23 cellular contexts compared by ENCODE assay signal in the genomic region with DNA sequence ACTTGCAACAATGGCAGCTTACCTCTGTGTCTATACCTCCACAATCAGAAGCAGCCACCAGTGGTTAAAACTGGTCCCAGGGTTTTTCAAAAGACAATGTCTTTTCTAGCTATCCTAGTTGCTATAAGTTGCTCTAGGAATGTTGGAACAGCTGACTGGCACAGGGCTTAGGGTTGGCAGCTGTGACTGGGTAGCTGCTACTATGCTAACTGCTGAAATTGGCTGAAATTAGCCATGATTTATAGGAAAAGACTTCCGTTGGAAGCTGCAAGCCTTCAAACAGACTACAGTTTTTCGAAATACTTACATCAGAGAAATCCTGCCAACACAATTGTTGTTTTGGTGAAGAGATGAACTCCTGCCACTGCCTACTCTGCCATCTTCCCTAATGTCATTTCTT.
"Had no signal": no experiment of that assay in that cellular context is flagged by ENCODE, and none has a peak within 500 bp of the region (broad histone marks: within the 10 kb centered on the region; RNA-seq: fewer than 3 reads in every experiment).

No MANE protein-coding gene starts in this region.

- H3K4me1 ChIP-seq: ascending aorta, body of pancreas had no signal

- H3K36me3 ChIP-seq: ascending aorta had no signal

- H3K9ac ChIP-seq: KMS-11 had no signal

- H3K27me3 ChIP-seq: ascending aorta, body of pancreas had no signal

- ATAC-seq: activated CD8-positive, alpha-beta T cell treated with anti-CD3 and anti-CD28 coated beads for 36 hours; activated T-cell treated with anti-CD3 and anti-CD28 coated beads, Interleukin-2, amount 50 U/mL, for 72 hours; body of pancreas; PC-3; T-helper 17 cell had no signal

- DNase-seq: activated B cell treated with CpG ODN at 0.5 μM for 24 hours; activated CD4-positive, alpha-beta T cell treated with anti-CD3 and anti-CD28 coated beads for 1 hour; activated CD4-positive, alpha-beta T cell treated with anti-CD3 and anti-CD28 coated beads, Interleukin-2, amount 10 ng/mL, durations not matched to agents 24 days and 14 days; activated CD8-positive, alpha-beta memory T cell treated with anti-CD3 and anti-CD28 coated beads, Interleukin-2, amount 50 U/mL, for 4 hours; activated CD8-positive, alpha-beta T cell treated with anti-CD3 and anti-CD28 coated beads for 36 hours; activated naive CD4-positive, alpha-beta T cell; activated T-cell treated with anti-CD3 and anti-CD28 coated beads, Interleukin-2, amount 50 U/mL, for 72 hours; amniotic stem cell; body of pancreas; central memory CD4-positive, alpha-beta T cell; NCI-H1105 treated with DMSO at 0.1 percent for 48 hours; NCI-H1436 treated with DMSO at 0.1 percent for 48 hours; NCI-H187; NCI-H2081; NCI-H510A treated with DMSO at 0.1 percent for 48 hours; NCI-H69; PC-3; SHP77; T-helper 17 cell; T-helper 9 cell had no signal

- H3K4me1 Mint-ChIP-seq: activated B cell treated with CpG ODN at 0.5 μM for 24 hours; activated CD4-positive, alpha-beta T cell treated with anti-CD3 and anti-CD28 coated beads, Interleukin-2, amount 10 ng/mL, durations not matched to agents 24 days and 14 days; activated naive CD4-positive, alpha-beta T cell treated with anti-CD3 and anti-CD28 coated beads, Interleukin-2, amount 50 U/mL, for 24 hours; T-helper 17 cell had no signal

- H3K4me3 ChIP-seq: ascending aorta, body of pancreas had no signal

- H3K4me2 ChIP-seq: KMS-11 had no signal

- H3K36me3 Mint-ChIP-seq: activated naive CD4-positive, alpha-beta T cell treated with anti-CD3 and anti-CD28 coated beads, Interleukin-2, amount 50 U/mL, for 24 hours had no signal

- H3K9me3 Mint-ChIP-seq: activated CD4-positive, alpha-beta T cell treated with anti-CD3 and anti-CD28 coated beads, Interleukin-2, amount 10 ng/mL, durations not matched to agents 24 days and 14 days; activated T-cell treated with anti-CD3 and anti-CD28 coated beads, Interleukin-2, amount 50 U/mL, for 72 hours had no signal

- H3K27ac ChIP-seq: ascending aorta, body of pancreas, KMS-11 had no signal

- H3K9me3 ChIP-seq: body of pancreas had no signal

- H3K4me3 Mint-ChIP-seq: activated B cell treated with CpG ODN at 0.5 μM for 24 hours; activated CD4-positive, alpha-beta T cell treated with anti-CD3 and anti-CD28 coated beads, Interleukin-2, amount 10 ng/mL, durations not matched to agents 24 days and 14 days; activated CD8-positive, alpha-beta T cell treated with anti-CD3 and anti-CD28 coated beads for 36 hours; activated naive CD4-positive, alpha-beta T cell treated with anti-CD3 and anti-CD28 coated beads, Interleukin-2, amount 50 U/mL, for 24 hours; activated T-cell treated with anti-CD3 and anti-CD28 coated beads, Interleukin-2, amount 50 U/mL, for 72 hours; T-helper 17 cell had no signal

- H3K27ac Mint-ChIP-seq: activated B cell treated with CpG ODN at 0.5 μM for 24 hours; activated CD4-positive, alpha-beta T cell treated with anti-CD3 and anti-CD28 coated beads, Interleukin-2, amount 10 ng/mL, durations not matched to agents 24 days and 14 days; activated CD8-positive, alpha-beta T cell treated with anti-CD3 and anti-CD28 coated beads for 36 hours; activated naive CD4-positive, alpha-beta T cell treated with anti-CD3 and anti-CD28 coated beads, Interleukin-2, amount 50 U/mL, for 24 hours; activated T-cell treated with anti-CD3 and anti-CD28 coated beads, Interleukin-2, amount 50 U/mL, for 72 hours; T-helper 17 cell had no signal
